Comparison of ENCODE assay signal across 1 cellular context in genomic region chr2:147689510-147689909, GRCh38.
TF ChIP-seq lines count a peak whose summit lies in the region.

No MANE protein-coding gene starts in this region.

TF ChIP-seq in GM12878, 131 proteins besides CTCF, POLR2A, EP300 and RAD21 (continued from another document and continues in another):
- TF ChIP-seq REST (IDR thresholded peaks at IDR 0.05; ENCODE audit: low read depth, low read length) = no peak
- no peak for TF ChIP-seq HDGF (IDR thresholded peaks at IDR 0.05)
- no peak for TF ChIP-seq RFX5 (IDR thresholded peaks at IDR 0.05; ENCODE audit: low read depth, low read length)
- TF ChIP-seq SRF (IDR thresholded peaks at IDR 0.05; ENCODE audit: low read depth in 2 of 2, low read length in 2 of 2) = no peak
- TF ChIP-seq SP1 (IDR thresholded peaks at IDR 0.05; ENCODE audit: low read depth, low read length) = no peak
- no peak for TF ChIP-seq ELK1 (IDR thresholded peaks at IDR 0.05; ENCODE audit: low read depth, low read length)
- TF ChIP-seq PAX5 (IDR thresholded peaks at IDR 0.05; ENCODE audit: borderline replicate concordance, low read depth, low read length) = peak; percentile 45; the same call in 1 of the 2 replicates
- no peak for TF ChIP-seq PRDM15 (CRISPR knock-in tag; IDR thresholded peaks at IDR 0.05)
- TF ChIP-seq ZNF384 (IDR thresholded peaks at IDR 0.05; ENCODE audit: borderline replicate concordance, low read depth, low read length) = no peak
- TF ChIP-seq USF2 (IDR thresholded peaks at IDR 0.05; ENCODE audit: borderline replicate concordance, low read depth, low read length) = no peak
- no peak for TF ChIP-seq NR2F1 (conservative IDR thresholded peaks at IDR 0.05)
- 0 out of 2 replicates have a peak, but pooled peaks have one; percentile 39 for TF ChIP-seq GATAD2B (conservative IDR thresholded peaks at IDR 0.05; ENCODE audit: low read depth)
- no peak for TF ChIP-seq NKRF (conservative IDR thresholded peaks at IDR 0.05)
- no peak for TF ChIP-seq NFYA (IDR thresholded peaks at IDR 0.05; ENCODE audit: borderline replicate concordance, low read depth, low read length)
- no peak for TF ChIP-seq NR2C2 (IDR thresholded peaks at IDR 0.05; ENCODE audit: borderline replicate concordance, control insufficient read depth, insufficient read length, low read depth)
- TF ChIP-seq WRNIP1 (IDR thresholded peaks at IDR 0.05; ENCODE audit: borderline replicate concordance, low read depth, low read length) = no peak
- TF ChIP-seq KDM1A (IDR thresholded peaks at IDR 0.05; ENCODE audit: borderline replicate concordance) = no peak
- TF ChIP-seq BCLAF1 (IDR thresholded peaks at IDR 0.05) = no peak
- TF ChIP-seq SKIL (IDR thresholded peaks at IDR 0.05; ENCODE audit: low read depth, poor library complexity, severe bottlenecking) = no peak
- no peak for TF ChIP-seq LARP7 (IDR thresholded peaks at IDR 0.05)
- TF ChIP-seq EZH2 (IDR thresholded peaks at IDR 0.05; ENCODE audit: borderline replicate concordance, control insufficient read depth, low read depth, low read length) = no peak
- TF ChIP-seq TCF7 (IDR thresholded peaks at IDR 0.05; ENCODE audit: borderline replicate concordance) = no peak
- no peak for TF ChIP-seq POLR2AphosphoS2 (IDR thresholded peaks at IDR 0.05; ENCODE audit: low read depth, low read length)
- no peak for TF ChIP-seq HDAC6 (IDR thresholded peaks at IDR 0.05; ENCODE audit: unreplicated experiment)
- TF ChIP-seq ZBTB11 (CRISPR knock-in tag; IDR thresholded peaks at IDR 0.05) = no peak
- TF ChIP-seq RUNX3 (IDR thresholded peaks at IDR 0.05; ENCODE audit: low read length) = peak; percentile 88
- TF ChIP-seq E2F8 (IDR thresholded peaks at IDR 0.05; ENCODE audit: low read depth, partially characterized antibody) = no peak
- TF ChIP-seq FOXK2 (IDR thresholded peaks at IDR 0.05) = no peak
- 0 out of 2 replicates have a peak, but pooled peaks have one; percentile 61 for TF ChIP-seq CBX5 (IDR thresholded peaks at IDR 0.05; ENCODE audit: low read depth)
- TF ChIP-seq ZSCAN29 (IDR thresholded peaks at IDR 0.05) = no peak
